ENCODE assay signal across 13 cellular contexts in genomic region chr14:92386165-92386564, GRCh38.
DNase-seq lines count a peak whose midpoint lies in the region; ATAC-seq, FAIRE-seq and TF ChIP-seq lines count a peak whose summit lies in the region.
"Had no signal": no experiment of that assay in that cellular context is flagged by ENCODE, and none has a peak within 500 bp of the region (broad histone marks: within the 10 kb centered on the region; RNA-seq: fewer than 3 reads in every experiment).

No MANE protein-coding gene starts in this region.

- H3K9me1 ChIP-seq in K562 (ENCODE audit: control insufficient read depth, insufficient read depth, low read length), result no peaks in the 10 kb centered on the region

- no peak for TF ChIP-seq CTCF in SK-N-SH (IDR thresholded peaks at IDR 0.05)
- no peak for TF ChIP-seq CTCF in NB4 (IDR thresholded peaks at IDR 0.05; ENCODE audit: low read depth, low read length)
- TF ChIP-seq CTCF in K562 (IDR thresholded peaks at IDR 0.05 in 2 of 3, conservative IDR thresholded peaks at IDR 0.05 in 1 of 3; ENCODE audit: insufficient read depth in 2 of 3, low read depth in 1 of 3, low read length in 3 of 3), result no peak
- no peak for TF ChIP-seq CTCF in neutrophil (IDR thresholded peaks at IDR 0.05)
- no peak for TF ChIP-seq CTCF in omental fat pad (IDR thresholded peaks at IDR 0.05)

- intact Hi-C loops in K562 (cut with micrococcal nuclease), result no loop called here

- H3K9me3 ChIP-seq in SK-N-SH, result no peaks in the 10 kb centered on the region
- H3K9me3 ChIP-seq in K562 (replicated peaks; ENCODE audit: control insufficient read depth, insufficient read depth, low read depth, low read length), result no peaks in the 10 kb centered on the region
- H3K9me3 ChIP-seq in neutrophil, result no peaks in the 10 kb centered on the region

- H3K27ac ChIP-seq in SK-N-SH (ENCODE audit: low read depth in 2 of 2, low read length in 1 of 2) (no peak overlapping the region), K562 (ENCODE audit: extremely low read depth, low read depth, low read length) (no peak overlapping the region), neutrophil (peak overlapping the region; percentile 94)
- H3K27ac ChIP-seq: 22Rv1 had no signal

- TF ChIP-seq RAD21 in SK-N-SH (IDR thresholded peaks at IDR 0.05; ENCODE audit: low read length), result no peak
- TF ChIP-seq RAD21 in K562 (CRISPR knock-in tag; conservative IDR thresholded peaks at IDR 0.05 in 1 of 2, IDR thresholded peaks at IDR 0.05 in 1 of 2), result no peak

- no peaks in the 10 kb centered on the region for H4K20me1 ChIP-seq in SK-N-SH (ENCODE audit: insufficient read depth)
- H4K20me1 ChIP-seq in K562 (replicated peaks; ENCODE audit: control insufficient read depth, insufficient read depth, low read length), result no peaks in the 10 kb centered on the region

- no peaks in the 10 kb centered on the region for H3F3A ChIP-seq in SK-N-SH (replicated peaks; ENCODE audit: insufficient read depth)

- CTCF ChIA-PET in SK-N-SH (lab: Yijun Ruan, JAX) (no interaction called here), K562 (lab: Yijun Ruan, JAX; ENCODE audit: low intra/inter-chr PET ratio) (no interaction called here)

- H3K4me1 ChIP-seq in SK-N-SH (ENCODE audit: control insufficient read depth in 1 of 2, insufficient read depth in 2 of 2, low read depth in 1 of 2, low read length in 1 of 2) (no peaks in the 10 kb centered on the region), K562 (replicated peaks in 1 of 2; ENCODE audit: control insufficient read depth in 2 of 2, insufficient read depth in 2 of 2, low read length in 2 of 2) (no peaks in the 10 kb centered on the region), neutrophil (ENCODE audit: control insufficient read depth in 1 of 2, insufficient read depth in 1 of 2, low read depth in 1 of 2, low read length in 1 of 2) (peaks cover 82 to 83% of the 10 kb centered on the region in 2 experiments)

- H3K79me2 ChIP-seq in SK-N-SH (ENCODE audit: insufficient read depth), result no peaks in the 10 kb centered on the region
- H3K79me2 ChIP-seq in K562 (ENCODE audit: control insufficient read depth, insufficient read depth, low read length), result no peaks in the 10 kb centered on the region

- H3K27me3 ChIP-seq in SK-N-SH (ENCODE audit: insufficient read depth) (peaks cover 51% of the 10 kb centered on the region; the same call in 1 of the 2 replicates), K562 (ENCODE audit: control insufficient read depth in 2 of 2, insufficient read depth in 2 of 2, low read length in 2 of 2) (peaks cover 0 to 52% of the 10 kb centered on the region in 2 experiments; a peak in 2 of 5 replicates), neutrophil (no peaks in the 10 kb centered on the region)

- no peak overlapping the region for H3K9ac ChIP-seq in SK-N-SH
- no peak overlapping the region for H3K9ac ChIP-seq in K562 (ENCODE audit: insufficient read depth in 1 of 2, low read depth in 2 of 2, low read length in 2 of 2)

- DNase-seq in SK-N-SH (no peak), NB4 (ENCODE audit: low read depth) (peak; percentile 33), K562 (ENCODE audit: extremely low read depth in 1 of 4, low spot score in 3 of 4) (no peak), MV-4-11 (lab: John Stamatoyannopoulos, UW) (no peak), omental fat pad (ENCODE audit: low spot score) (no peak)
- DNase-seq: CD8-positive, alpha-beta memory T cell; DMS 273 treated with DMSO at 0.1 percent for 48 hours had no signal

- H3K4me2 ChIP-seq in SK-N-SH, result peak overlapping the region; percentile 55; the same call in 1 of the 2 replicates
- H3K4me2 ChIP-seq in K562 (ENCODE audit: insufficient read depth, low read length), result no peak overlapping the region

- H3K9me2 ChIP-seq in SK-N-SH, result no peaks in the 10 kb centered on the region

- H2AFZ ChIP-seq in SK-N-SH (ENCODE audit: low read depth), result no peak overlapping the region
- no peak overlapping the region for H2AFZ ChIP-seq in K562 (ENCODE audit: low read depth, low read length)

- no peak for FAIRE-seq in K562 (lab: Jason Lieb, UNC)
- FAIRE-seq: H54 had no signal

- BruUV-seq in K562 (replicated peaks; lab: Mats Ljungman, UMichigan), result no TSS peak

- H3K4me3 ChIP-seq in SK-N-SH (ENCODE audit: low read depth in 2 of 2, low read length in 1 of 2), result no peak overlapping the region; a peak in 1 of 4 replicates
- no peak overlapping the region for H3K4me3 ChIP-seq in NB4 (ENCODE audit: low read depth, low read length)
- H3K4me3 ChIP-seq in K562, result no peak overlapping the region
- H3K4me3 ChIP-seq in neutrophil (ENCODE audit: low read depth in 1 of 2, low read length in 1 of 2), result peak overlapping the region; percentile 1 to 41

- TF ChIP-seq EP300 in SK-N-SH (IDR thresholded peaks at IDR 0.05; ENCODE audit: borderline replicate concordance in 1 of 2, low read depth in 1 of 2, low read length in 1 of 2), result no peak
- no peak for TF ChIP-seq EP300 in K562 (IDR thresholded peaks at IDR 0.05; ENCODE audit: low read length)

- POLR2A ChIA-PET in SK-N-SH (lab: Yijun Ruan, JAX) (no interaction called here), K562 (lab: Yijun Ruan, JAX) (no interaction called here)

- TF ChIP-seq POLR2A in NB4 (IDR thresholded peaks at IDR 0.05; ENCODE audit: extremely low read depth, insufficient read length) (no peak), K562 (conservative IDR thresholded peaks at IDR 0.05) (no peak)

- H3K36me3 ChIP-seq in SK-N-SH (replicated peaks in 1 of 2; ENCODE audit: control insufficient read depth in 1 of 2, insufficient read depth in 2 of 2, low read length in 1 of 2), result no peaks in the 10 kb centered on the region
- H3K36me3 ChIP-seq in K562 (ENCODE audit: control insufficient read depth, insufficient read depth, low read length), result no peaks in the 10 kb centered on the region
- H3K36me3 ChIP-seq in neutrophil, result no peaks in the 10 kb centered on the region

- 4% methylated on average over 5 of the region's 5 CpGs for WGBS in SK-N-SH (ENCODE audit: low lambda C conversion rate)
- 0% methylated on average over 4 of the region's 5 CpGs for WGBS in K562 (ENCODE audit: insufficient coverage, low coverage, missing lambda C conversion rate)

- in situ Hi-C loops in K562 (cut with MboI), result no loop called here

- ATAC-seq in SK-N-SH treated with all-trans-retinoic acid at 6 μM for 48 hours (no peak), K562 (no peak), HG03354 (IDR thresholded peaks at IDR 0.05; ENCODE audit: poor library complexity, severe bottlenecking, unreplicated experiment) (no peak), omental fat pad (ENCODE audit: low FRiP score) (no peak)
- ATAC-seq: HCT116 had no signal

TF ChIP-seq in SK-N-SH, 30 proteins besides CTCF, POLR2A, EP300 and RAD21 (continues in another document):
- no peak for TF ChIP-seq FOXJ3 (CRISPR knock-in tag; IDR thresholded peaks at IDR 0.05)
- TF ChIP-seq FOXM1 (IDR thresholded peaks at IDR 0.05; ENCODE audit: low read depth), result no peak
- no peak for TF ChIP-seq MAX (IDR thresholded peaks at IDR 0.05; ENCODE audit: low read depth)
- TF ChIP-seq TAF1 (IDR thresholded peaks at IDR 0.05; ENCODE audit: borderline replicate concordance, low read depth, low read length), result no peak
- no peak for TF ChIP-seq YY1 (IDR thresholded peaks at IDR 0.05; ENCODE audit: low read depth)
- TF ChIP-seq RCOR1 (IDR thresholded peaks at IDR 0.05; ENCODE audit: low read length), result no peak
- TF ChIP-seq RFX5 (IDR thresholded peaks at IDR 0.05; ENCODE audit: low read length), result no peak
- no peak for TF ChIP-seq MXI1 (IDR thresholded peaks at IDR 0.05; ENCODE audit: low read depth, low read length)
- no peak for TF ChIP-seq FOSL2 (IDR thresholded peaks at IDR 0.05; ENCODE audit: borderline replicate concordance, low read depth)
- no peak for TF ChIP-seq SIN3A (IDR thresholded peaks at IDR 0.05; ENCODE audit: borderline replicate concordance, low read depth, low read length)

TF ChIP-seq in SK-N-SH treated with all-trans-retinoic acid at 6 μM for 48 hours, 23 proteins besides CTCF, POLR2A, EP300 and RAD21 (continues in another document):
- no peak for TF ChIP-seq TCF4 (CRISPR knock-in tag; IDR thresholded peaks at IDR 0.05; ENCODE audit: borderline replicate concordance)
- no peak for TF ChIP-seq RARB (CRISPR knock-in tag; IDR thresholded peaks at IDR 0.05)
- no peak for TF ChIP-seq GLIS3 (CRISPR knock-in tag; IDR thresholded peaks at IDR 0.05)
- TF ChIP-seq, protein P1, sequence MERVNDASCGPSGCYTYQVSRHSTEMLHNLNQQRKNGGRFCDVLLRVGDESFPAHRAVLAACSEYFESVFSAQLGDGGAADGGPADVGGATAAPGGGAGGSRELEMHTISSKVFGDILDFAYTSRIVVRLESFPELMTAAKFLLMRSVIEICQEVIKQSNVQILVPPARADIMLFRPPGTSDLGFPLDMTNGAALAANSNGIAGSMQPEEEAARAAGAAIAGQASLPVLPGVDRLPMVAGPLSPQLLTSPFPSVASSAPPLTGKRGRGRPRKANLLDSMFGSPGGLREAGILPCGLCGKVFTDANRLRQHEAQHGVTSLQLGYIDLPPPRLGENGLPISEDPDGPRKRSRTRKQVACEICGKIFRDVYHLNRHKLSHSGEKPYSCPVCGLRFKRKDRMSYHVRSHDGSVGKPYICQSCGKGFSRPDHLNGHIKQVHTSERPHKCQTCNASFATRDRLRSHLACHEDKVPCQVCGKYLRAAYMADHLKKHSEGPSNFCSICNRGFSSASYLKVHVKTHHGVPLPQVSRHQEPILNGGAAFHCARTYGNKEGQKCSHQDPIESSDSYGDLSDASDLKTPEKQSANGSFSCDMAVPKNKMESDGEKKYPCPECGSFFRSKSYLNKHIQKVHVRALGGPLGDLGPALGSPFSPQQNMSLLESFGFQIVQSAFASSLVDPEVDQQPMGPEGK (CRISPR knock-in tag; IDR thresholded peaks at IDR 0.05; ENCODE audit: borderline replicate concordance), result no peak

TF ChIP-seq in K562, 482 proteins besides CTCF, POLR2A, EP300 and RAD21:
- TF ChIP-seq MXI1 (IDR thresholded peaks at IDR 0.05; ENCODE audit: low read depth, low read length) (no peak), RBM25 (IDR thresholded peaks at IDR 0.05; ENCODE audit: low read depth, low read length, severe bottlenecking) (peak; percentile 49)

Comparison
In these comparisons a context has a peak if more than half of its experiments do, and no peak if none do; other contexts are left out.
1. H3K4me3 ChIP-seq: peak in neutrophil (2 of 2); none in SK-N-SH (0 of 2), NB4 (single experiment) and K562 (single experiment).